Comparison of ENCODE assay signal across 8 cellular contexts in genomic region chr3:113531826-113532697, GRCh38. TPM values are rescaled to one million over a fixed set of nuclear protein-coding genes. Genes with fewer than 3 reads are reported as not detected.
DNase-seq lines count a peak whose midpoint lies in the region; ATAC-seq, FAIRE-seq and TF ChIP-seq lines count a peak whose summit lies in the region.

Gene SIDT1, plus strand, starts transcription at chr3:113532555. Its CDS starts 467 bp downstream, at chr3:113533022.

- no peaks in the 10 kb centered on the region for H3F3A ChIP-seq in smooth muscle cell (ENCODE audit: low read depth)

- peak within 1 kb of the TSS; percentile 97 for H3K4me3 Mint-ChIP-seq in activated naive CD8-positive, alpha-beta T cell treated with anti-CD3 and anti-CD28 coated beads, Interleukin-2, amount 50 U/mL, for 24 hours

- 13% methylated on average over 18 of the region's 18 CpGs for WGBS in smooth muscle cell (ENCODE audit: low lambda C conversion rate)

- no peaks in the 10 kb centered on the region for H3K36me3 ChIP-seq in iPS-15b (ENCODE audit: control insufficient read depth, insufficient read depth, low read length)
- H3K36me3 ChIP-seq in smooth muscle cell (ENCODE audit: low read depth): no peaks in the 10 kb centered on the region

- TF ChIP-seq CTCF in HL-60 (IDR thresholded peaks at IDR 0.05; ENCODE audit: insufficient read depth, low read length) (no peak), smooth muscle cell (IDR thresholded peaks at IDR 0.05; ENCODE audit: borderline replicate concordance, insufficient read depth, poor library complexity, severe bottlenecking) (no peak)

- peak within 1 kb of the TSS; percentile 93 for H3K4me2 ChIP-seq in smooth muscle cell

- H3K27ac ChIP-seq in HL-60 (replicated peaks): no peak within 1 kb of the TSS
- no peak within 1 kb of the TSS for H3K27ac ChIP-seq in smooth muscle cell (ENCODE audit: low read depth)

- H3K9me3 ChIP-seq in iPS-15b (ENCODE audit: control insufficient read depth, insufficient read depth, low read length): no peaks in the 10 kb centered on the region
- H3K9me3 ChIP-seq in smooth muscle cell (replicated peaks; ENCODE audit: low read depth): no peaks in the 10 kb centered on the region

- H4K20me1 ChIP-seq in smooth muscle cell (ENCODE audit: low read depth): no peaks in the 10 kb centered on the region

- H3K27me3 ChIP-seq in HL-60 (ENCODE audit: insufficient read depth, poor library complexity, severe bottlenecking) (peaks cover 14% of the 10 kb centered on the region), iPS-15b (ENCODE audit: control insufficient read depth, insufficient read depth, low read length) (peaks cover 91% of the 10 kb centered on the region), smooth muscle cell (ENCODE audit: low read depth) (peaks cover 99% of the 10 kb centered on the region)

- H2AFZ ChIP-seq in smooth muscle cell (ENCODE audit: low read depth): peak within 1 kb of the TSS; percentile 71

- peak; percentile 9 for DNase-seq in Caki2 (ENCODE audit: low read depth)
- DNase-seq in HL-60 (ENCODE audit: low read depth in 1 of 2, low spot score in 1 of 2): peak in 1 of 2 experiments; percentile 42
- peak; percentile 68 for DNase-seq in activated naive CD8-positive, alpha-beta T cell treated with anti-CD3 and anti-CD28 coated beads, Interleukin-2, amount 50 U/mL, for 24 hours
- DNase-seq in smooth muscle cell (lab: John Stamatoyannopoulos, UW; ENCODE audit: unreplicated experiment): no peak
- DNase-seq in HTR-8/SVneo (ENCODE audit: insufficient read length, low spot score): no peak

- in situ Hi-C loops in Caki2 (cut with HindIII; ENCODE audit: low pct_unique_long_range_greater_than_20kb, low sequenced_read_pairs): no loop called here

- peak within 1 kb of the TSS; percentile 95 for H3K27ac Mint-ChIP-seq in activated naive CD8-positive, alpha-beta T cell treated with anti-CD3 and anti-CD28 coated beads, Interleukin-2, amount 50 U/mL, for 24 hours

- H3K79me2 ChIP-seq in smooth muscle cell (ENCODE audit: low read depth): no peaks in the 10 kb centered on the region

- H3K4me3 ChIP-seq in HL-60 (replicated peaks; ENCODE audit: insufficient read depth, low read length) (peak within 1 kb of the TSS; percentile 47), iPS-15b (ENCODE audit: low read depth, low read length) (peak within 1 kb of the TSS; percentile 79), smooth muscle cell (peak within 1 kb of the TSS; percentile 54)

- H3K9me3 Mint-ChIP-seq in activated naive CD8-positive, alpha-beta T cell treated with anti-CD3 and anti-CD28 coated beads, Interleukin-2, amount 50 U/mL, for 24 hours: no peaks in the 10 kb centered on the region

- FAIRE-seq in HTR-8/SVneo (lab: Jason Lieb, UNC): no peak

- H3K36me3 Mint-ChIP-seq in activated naive CD8-positive, alpha-beta T cell treated with anti-CD3 and anti-CD28 coated beads, Interleukin-2, amount 50 U/mL, for 24 hours (ENCODE audit: low read depth): peaks cover 12% of the 10 kb centered on the region

- ATAC-seq in GM19467 (IDR thresholded peaks at IDR 0.05; ENCODE audit: unreplicated experiment) (peak; percentile 63), SK-N-SH treated with all-trans-retinoic acid at 6 μM for 48 hours (peak; percentile 78)
- peak; percentile 79 for ATAC-seq in activated naive CD8-positive, alpha-beta T cell treated with anti-CD3 and anti-CD28 coated beads, Interleukin-2, amount 50 U/mL, for 24 hours

- H3K9ac ChIP-seq in iPS-15b (ENCODE audit: low read depth, low read length) (peak within 1 kb of the TSS; percentile 32), smooth muscle cell (ENCODE audit: low read depth) (no peak within 1 kb of the TSS)

- H3K4me1 Mint-ChIP-seq in activated naive CD8-positive, alpha-beta T cell treated with anti-CD3 and anti-CD28 coated beads, Interleukin-2, amount 50 U/mL, for 24 hours: peaks cover 47% of the 10 kb centered on the region

- no peaks in the 10 kb centered on the region for H3K27me3 Mint-ChIP-seq in activated naive CD8-positive, alpha-beta T cell treated with anti-CD3 and anti-CD28 coated beads, Interleukin-2, amount 50 U/mL, for 24 hours

- H3K4me1 ChIP-seq in iPS-15b (ENCODE audit: control insufficient read depth, insufficient read depth, low read length): no peaks in the 10 kb centered on the region
- H3K4me1 ChIP-seq in smooth muscle cell (ENCODE audit: low read depth): peaks cover 13% of the 10 kb centered on the region

TF ChIP-seq in SK-N-SH treated with all-trans-retinoic acid at 6 μM for 48 hours, 23 proteins besides CTCF, POLR2A, EP300 and RAD21:
- TF ChIP-seq ZFP3 (CRISPR knock-in tag; IDR thresholded peaks at IDR 0.05) (no peak), ESRRG (CRISPR knock-in tag; IDR thresholded peaks at IDR 0.05) (no peak), RARB (CRISPR knock-in tag; IDR thresholded peaks at IDR 0.05) (no peak), CREB5 (CRISPR knock-in tag; IDR thresholded peaks at IDR 0.05; ENCODE audit: low read depth) (no peak), BACH2 (CRISPR knock-in tag; IDR thresholded peaks at IDR 0.05; ENCODE audit: borderline replicate concordance) (no peak), ZNF8 (CRISPR knock-in tag; IDR thresholded peaks at IDR 0.05) (no peak), ZC3H10 (CRISPR knock-in tag; IDR thresholded peaks at IDR 0.05) (no peak), PPARA (CRISPR knock-in tag; IDR thresholded peaks at IDR 0.05; ENCODE audit: borderline replicate concordance) (no peak)

RNA-seq across cellular contexts. Expression of gene SIDT1, which starts in this region (rescaled TPM):
- total RNA-seq in Caki2 (2014; rRNA removed; shearing (Covaris generic); ENCODE audit: low replicate concordance): not detected in 2 replicates
- total RNA-seq in smooth muscle cell: not detected in 2 replicates
- 0.43 TPM in 1 of 2 replicates, not detected in the other for polyA plus RNA-seq in smooth muscle cell

Comparison
In these comparisons a context has a peak if more than half of its experiments do, and no peak if none do; other contexts are left out.
1. Peak in DNase-seq in Caki2; RNA of the gene not detected or under 1 TPM.